34 cellular contexts compared by ENCODE assay signal in genomic region chr11:80241766-80242165, GRCh38.
DNase-seq lines count a peak whose midpoint lies in the region; ATAC-seq, FAIRE-seq and TF ChIP-seq lines count a peak whose summit lies in the region.
"Had no signal": no experiment of that assay in that cellular context is flagged by ENCODE, and none has a peak within 500 bp of the region (broad histone marks: within the 10 kb centered on the region; RNA-seq: fewer than 3 reads in every experiment).

No MANE protein-coding gene starts in this region.

- H4K20me1 ChIP-seq in mammary epithelial cell (ENCODE audit: insufficient read depth, low read length) = no peaks in the 10 kb centered on the region

- no peaks in the 10 kb centered on the region for H3K79me2 ChIP-seq in mammary epithelial cell (ENCODE audit: insufficient read depth, low read length)

- no peaks in the 10 kb centered on the region for H3K36me3 ChIP-seq in mammary epithelial cell (ENCODE audit: insufficient read depth, low read length)
- no peaks in the 10 kb centered on the region for H3K36me3 ChIP-seq in heart right ventricle
- no peaks in the 10 kb centered on the region for H3K36me3 ChIP-seq in CD8-positive, alpha-beta memory T cell (ENCODE audit: insufficient read depth, low read length)
- H3K36me3 ChIP-seq: lower lobe of right lung, prostate gland, thyroid gland, vagina had no signal

- DNase-seq in HS-27A (ENCODE audit: low read depth) (peak; percentile 45), RCC 7860 (ENCODE audit: low spot score) (peak; percentile 39), mammary epithelial cell (peak; percentile 62), non-pigmented ciliary epithelial cell (ENCODE audit: low read depth) (peak; percentile 63), heart right ventricle (no peak), GOT3 (lab: John Stamatoyannopoulos, UW) (no peak)
- DNase-seq in CD8-positive, alpha-beta memory T cell = no peak
- DNase-seq: ACHN; activated CD4-positive, alpha-beta memory T cell treated with anti-CD3 and anti-CD28 coated beads for 36 hours; activated naive CD4-positive, alpha-beta T cell treated with anti-CD3 and anti-CD28 coated beads for 36 hours; activated T-cell treated with anti-CD3 and anti-CD28 coated beads, Interleukin-2, amount 50 U/mL, for 72 hours; amygdala; CD4-positive, alpha-beta memory T cell; cortex of kidney; effector memory CD8-positive, alpha-beta T cell; head of caudate nucleus; lower lobe of right lung; naive thymus-derived CD4-positive, alpha-beta T cell; NCI-H1092; NCI-H1694 treated with DMSO at 0.1 percent for 48 hours; NCI-H2171; NCI-H510A; occipital lobe; stimulated activated CD4-positive, alpha-beta T cell treated with anti-CD3 and anti-CD28 coated beads, Interleukin-4, amount 100 ng/mL, for 24 hours; T-helper 2 cell; thyroid gland had no signal

- CTCF ChIA-PET in mammary epithelial cell (lab: Charles Lee; ENCODE audit: low non-redundant PET) = no interaction called here
- CTCF ChIA-PET in CD8-positive, alpha-beta memory T cell (lab: Charles Lee) = no interaction called here

- no peaks in the 10 kb centered on the region for H3K27me3 ChIP-seq in mammary epithelial cell (ENCODE audit: insufficient read depth, low read length)
- no peaks in the 10 kb centered on the region for H3K27me3 ChIP-seq in heart right ventricle
- no peaks in the 10 kb centered on the region for H3K27me3 ChIP-seq in CD8-positive, alpha-beta memory T cell (ENCODE audit: insufficient read depth, low read length, poor library complexity, severe bottlenecking)
- H3K27me3 ChIP-seq: thyroid gland, vagina had no signal

- no peak overlapping the region for H3K9ac ChIP-seq in mammary epithelial cell (ENCODE audit: insufficient read depth, low read length)

- H3K4me1 Mint-ChIP-seq in CD8-positive, alpha-beta memory T cell = no peaks in the 10 kb centered on the region
- H3K4me1 Mint-ChIP-seq: B cell; CD4-positive, alpha-beta memory T cell; naive thymus-derived CD4-positive, alpha-beta T cell had no signal

- H3K9me3 ChIP-seq in mammary epithelial cell (replicated peaks; ENCODE audit: insufficient read depth, low read length) (no peaks in the 10 kb centered on the region), heart right ventricle (peaks cover 0 to 4% (median 0%) of the 10 kb centered on the region in 11 donors)
- H3K9me3 ChIP-seq in CD8-positive, alpha-beta memory T cell (ENCODE audit: low read length) = no peaks in the 10 kb centered on the region
- H3K9me3 ChIP-seq: lower lobe of right lung, prostate gland, thyroid gland, vagina had no signal

- H3K27ac Mint-ChIP-seq in CD8-positive, alpha-beta memory T cell = no peak overlapping the region
- H3K27ac Mint-ChIP-seq: activated CD4-positive, alpha-beta memory T cell treated with anti-CD3 and anti-CD28 coated beads for 36 hours; activated naive CD4-positive, alpha-beta T cell treated with anti-CD3 and anti-CD28 coated beads for 36 hours; activated T-cell treated with anti-CD3 and anti-CD28 coated beads, Interleukin-2, amount 50 U/mL, for 72 hours; B cell; CD4-positive, alpha-beta memory T cell; effector memory CD8-positive, alpha-beta T cell; naive thymus-derived CD4-positive, alpha-beta T cell had no signal

- H3K9me3 Mint-ChIP-seq in CD8-positive, alpha-beta memory T cell = peaks cover 7 to 34% (median 24%) of the 10 kb centered on the region in 5 donors

- H3K27ac ChIP-seq in mammary epithelial cell (ENCODE audit: insufficient read depth, low read depth, low read length) (no peak overlapping the region), heart right ventricle (no peak overlapping the region)
- H3K27ac ChIP-seq in CD8-positive, alpha-beta memory T cell (ENCODE audit: low read depth, low read length) = no peak overlapping the region
- H3K27ac ChIP-seq: lower lobe of right lung, prostate gland, thyroid gland, vagina had no signal

- in situ Hi-C loops in mammary epithelial cell (cut with MboI; ENCODE audit: low sequenced_read_pairs in 2 of 2) = no loop called here

- dilution Hi-C loops in mammary epithelial cell (cut with HindIII; ENCODE audit: low sequenced_read_pairs) = no loop called here

- no peaks in the 10 kb centered on the region for H3K36me3 Mint-ChIP-seq in CD8-positive, alpha-beta memory T cell
- H3K36me3 Mint-ChIP-seq: activated CD4-positive, alpha-beta memory T cell treated with anti-CD3 and anti-CD28 coated beads for 36 hours; CD4-positive, alpha-beta memory T cell; naive thymus-derived CD4-positive, alpha-beta T cell had no signal

- no peaks in the 10 kb centered on the region for H3K27me3 Mint-ChIP-seq in CD8-positive, alpha-beta memory T cell
- H3K27me3 Mint-ChIP-seq: activated CD4-positive, alpha-beta memory T cell treated with anti-CD3 and anti-CD28 coated beads for 36 hours; B cell; CD4-positive, alpha-beta memory T cell; effector memory CD8-positive, alpha-beta T cell; naive thymus-derived CD4-positive, alpha-beta T cell had no signal

- no peak for ATAC-seq in heart right ventricle
- no peak for ATAC-seq in HG02610 (IDR thresholded peaks at IDR 0.05; ENCODE audit: unreplicated experiment)
- ATAC-seq: activated CD4-positive, CD25-positive, alpha-beta regulatory T cell treated with anti-CD3 and anti-CD28 coated beads, Interleukin-2, amount 50 U/mL, for 24 hours; activated T-cell treated with anti-CD3 and anti-CD28 coated beads, Interleukin-2, amount 50 U/mL, for 72 hours; effector memory CD8-positive, alpha-beta T cell; lower lobe of right lung; naive thymus-derived CD4-positive, alpha-beta T cell; SK-N-SH treated with all-trans-retinoic acid at 6 μM for 48 hours had no signal

- H2AFZ ChIP-seq in mammary epithelial cell (ENCODE audit: low read depth, low read length) = no peak overlapping the region

- POLR2A ChIA-PET in CD8-positive, alpha-beta memory T cell (lab: Charles Lee) = no interaction called here

- BruUV-seq in mammary epithelial cell (replicated peaks; lab: Mats Ljungman, UMichigan) = no TSS peak

- H3K4me2 ChIP-seq in mammary epithelial cell (ENCODE audit: insufficient read depth, low read depth, low read length) = peak overlapping the region; percentile 8

- H3K4me1 ChIP-seq in mammary epithelial cell (ENCODE audit: insufficient read depth, low read length) = peaks cover 14% of the 10 kb centered on the region
- no peaks in the 10 kb centered on the region for H3K4me1 ChIP-seq in heart right ventricle
- no peaks in the 10 kb centered on the region for H3K4me1 ChIP-seq in CD8-positive, alpha-beta memory T cell (ENCODE audit: insufficient read depth, low read length)
- H3K4me1 ChIP-seq: lower lobe of right lung, prostate gland, thyroid gland, vagina had no signal

- WGBS in mammary epithelial cell (ENCODE audit: low coverage, missing lambda C conversion rate) = 4% methylated on average over 3 of the region's 3 CpGs
- 71 to 74% methylated on average over 3 of the region's 3 CpGs for WGBS in heart right ventricle, 2 donors

- H3K4me3 Mint-ChIP-seq in CD8-positive, alpha-beta memory T cell = no peak overlapping the region
- H3K4me3 Mint-ChIP-seq: activated CD4-positive, alpha-beta memory T cell treated with anti-CD3 and anti-CD28 coated beads for 36 hours; activated naive CD4-positive, alpha-beta T cell treated with anti-CD3 and anti-CD28 coated beads for 36 hours; activated T-cell treated with anti-CD3 and anti-CD28 coated beads, Interleukin-2, amount 50 U/mL, for 72 hours; B cell; CD4-positive, alpha-beta memory T cell; effector memory CD8-positive, alpha-beta T cell; naive thymus-derived CD4-positive, alpha-beta T cell had no signal

- TF ChIP-seq CTCF in mammary epithelial cell (conservative IDR thresholded peaks at IDR 0.05 in 1 of 2, IDR thresholded peaks at IDR 0.05 in 1 of 2; ENCODE audit: extremely low read depth in 1 of 2, insufficient read depth in 1 of 2, low read depth in 1 of 2, low read length in 2 of 2) = no peak
- TF ChIP-seq CTCF in heart right ventricle (IDR thresholded peaks at IDR 0.05) = no peak

- no peak for FAIRE-seq in RCC 7860 (lab: Jason Lieb, UNC)
- FAIRE-seq: GM18507, H1 had no signal

- intact Hi-C loops in mammary epithelial cell (cut with micrococcal nuclease) (no loop called here), heart right ventricle (cut with DNase I) (no loop called here)

- H3K4me3 ChIP-seq in mammary epithelial cell (replicated peaks in 1 of 3; ENCODE audit: insufficient read depth in 1 of 3, low read depth in 2 of 3, low read length in 3 of 3) = no peak overlapping the region
- H3K4me3 ChIP-seq in heart right ventricle = no peak overlapping the region
- H3K4me3 ChIP-seq in CD8-positive, alpha-beta memory T cell (ENCODE audit: low read length) = no peak overlapping the region
- H3K4me3 ChIP-seq: lower lobe of right lung, prostate gland, thyroid gland, vagina had no signal

Comparison
In these comparisons a context has a peak if more than half of its experiments do, and no peak if none do; other contexts are left out.
1. DNase-seq: peak in HS-27A (single experiment), RCC 7860 (single experiment), mammary epithelial cell (single experiment) and non-pigmented ciliary epithelial cell (single experiment); none in heart right ventricle (0 of 2), CD8-positive, alpha-beta memory T cell (0 of 5) and GOT3 (single experiment).